18 cellular contexts compared by ENCODE assay signal in genomic region chr11:16880184-16880583, GRCh38.
DNase-seq lines count a peak whose midpoint lies in the region; ATAC-seq and TF ChIP-seq lines count a peak whose summit lies in the region.
"Had no signal": no experiment of that assay in that cellular context is flagged by ENCODE, and none has a peak within 500 bp of the region (broad histone marks: within the 10 kb centered on the region; RNA-seq: fewer than 3 reads in every experiment).

No MANE protein-coding gene starts in this region.

- peak overlapping the region; percentile 60 for H3K18ac ChIP-seq in trophoblast cell (ENCODE audit: low read length)

- H3K4me1 ChIP-seq in body of pancreas, result peaks cover 41% of the 10 kb centered on the region
- peaks cover 29 to 42% of the 10 kb centered on the region in 2 experiments for H3K4me1 ChIP-seq in trophoblast cell (ENCODE audit: control insufficient read depth in 1 of 2, insufficient read depth in 2 of 2, low read length in 2 of 2)
- no peaks in the 10 kb centered on the region for H3K4me1 ChIP-seq in uterus
- H3K4me1 ChIP-seq: BE2C, HAP-1, SJSA1 had no signal

- no peak overlapping the region for H3K4me2 ChIP-seq in trophoblast cell (ENCODE audit: low read length)

- H2BK5ac ChIP-seq in trophoblast cell (ENCODE audit: low read depth, low read length, poor library complexity), result no peak overlapping the region

- ATAC-seq in body of pancreas (peak; percentile 45), left cardiac atrium (peak; percentile 32 to 38)
- no peak for ATAC-seq in stimulated activated naive B cell treated with anti-CD40 and anti-IgM and Interleukin-4, amounts not matched to agents 10 μg/mL and 1 μg/mL and 100 μg/mL, for 72 hours (replicated peaks)

- 14 to 31% methylated on average over 3 of the region's 3 CpGs for WGBS in body of pancreas, 2 donors
- no CpG with 5 or more reads among the region's 3 CpGs for WGBS in trophoblast cell (ENCODE audit: extremely low coverage, insufficient coverage, insufficient read length)

- H3K23ac ChIP-seq in trophoblast cell (ENCODE audit: low read length), result no peak overlapping the region

- peak overlapping the region; percentile 69 for H2BK12ac ChIP-seq in trophoblast cell (ENCODE audit: low read length)

- H4K8ac ChIP-seq in trophoblast cell (ENCODE audit: low read depth, low read length), result peak overlapping the region; percentile 41

- H4K12ac ChIP-seq in trophoblast cell (ENCODE audit: low read depth, low read length), result no peak overlapping the region

- H3K9ac ChIP-seq in trophoblast cell (ENCODE audit: low read length), result no peak overlapping the region

- H4K91ac ChIP-seq in trophoblast cell (ENCODE audit: low read depth, low read length), result peak overlapping the region; percentile 39

- H3K79me1 ChIP-seq in trophoblast cell (ENCODE audit: low read length), result peaks cover 38% of the 10 kb centered on the region

- peak overlapping the region; percentile 38 for H2BK120ac ChIP-seq in trophoblast cell (ENCODE audit: insufficient read depth, low read length, poor library complexity)

- peak overlapping the region; percentile 32 for H3K4ac ChIP-seq in trophoblast cell (ENCODE audit: low read depth, low read length)

- H3K27me3 ChIP-seq in body of pancreas, result no peaks in the 10 kb centered on the region
- H3K27me3 ChIP-seq in trophoblast cell (ENCODE audit: insufficient read depth, low read length), result no peaks in the 10 kb centered on the region
- H3K27me3 ChIP-seq in uterus, result no peaks in the 10 kb centered on the region
- H3K27me3 ChIP-seq: BE2C had no signal

- H3K27ac Mint-ChIP-seq in stimulated activated naive B cell treated with anti-CD40 and anti-IgM and Interleukin-4, amounts not matched to agents 10 μg/mL and 1 μg/mL and 100 μg/mL, for 72 hours, result no peak overlapping the region
- H3K27ac Mint-ChIP-seq: CD4-positive, alpha-beta memory T cell had no signal

- H3K9me3 ChIP-seq in body of pancreas, result no peaks in the 10 kb centered on the region
- H3K9me3 ChIP-seq in trophoblast cell (ENCODE audit: insufficient read depth, low read depth, low read length), result no peaks in the 10 kb centered on the region
- H3K9me3 ChIP-seq in uterus, result no peaks in the 10 kb centered on the region
- H3K9me3 ChIP-seq: BE2C, HAP-1, SJSA1 had no signal

- H3K4me3 ChIP-seq in body of pancreas, result no peak overlapping the region
- no peak overlapping the region for H3K4me3 ChIP-seq in trophoblast cell (ENCODE audit: low read depth, low read length)
- no peak overlapping the region for H3K4me3 ChIP-seq in uterus
- H3K4me3 ChIP-seq: HAP-1, SJSA1 had no signal

- peaks cover 5% of the 10 kb centered on the region for H3K79me2 ChIP-seq in trophoblast cell (ENCODE audit: control insufficient read depth, insufficient read depth, low read length, poor library complexity)

- TF ChIP-seq POLR2A in body of pancreas (IDR thresholded peaks at IDR 0.05), result no peak
- no peak for TF ChIP-seq POLR2A in uterus (IDR thresholded peaks at IDR 0.05)

- H3K4me1 Mint-ChIP-seq in stimulated activated naive B cell treated with anti-CD40 and anti-IgM and Interleukin-4, amounts not matched to agents 10 μg/mL and 1 μg/mL and 100 μg/mL, for 72 hours, result peaks cover 5 to 21% of the 10 kb centered on the region in 2 donors
- H3K4me1 Mint-ChIP-seq: CD4-positive, alpha-beta memory T cell had no signal

- peak overlapping the region; percentile 57 for H2AK5ac ChIP-seq in trophoblast cell (ENCODE audit: low read length)

- intact Hi-C loops in body of pancreas (cut with DNase I), result no loop called here
- intact Hi-C loops in left cardiac atrium (cut with DNase I), result no loop called here
- intact Hi-C loops in uterus (cut with DNase I; ENCODE audit: low total_unique reads), result no loop called here

- H3K27ac ChIP-seq in body of pancreas, result peak overlapping the region in 2 of 4 donors; percentile 11 to 46
- no peak overlapping the region for H3K27ac ChIP-seq in trophoblast cell (ENCODE audit: low read depth, low read length)
- H3K27ac ChIP-seq in uterus, result no peak overlapping the region
- H3K27ac ChIP-seq: HL-60, SJSA1 had no signal

- H3K9me3 Mint-ChIP-seq in stimulated activated naive B cell treated with anti-CD40 and anti-IgM and Interleukin-4, amounts not matched to agents 10 μg/mL and 1 μg/mL and 100 μg/mL, for 72 hours, result no peaks in the 10 kb centered on the region
- H3K9me3 Mint-ChIP-seq: CD4-positive, alpha-beta memory T cell had no signal

- in situ Hi-C loops in ACHN (cut with HindIII; ENCODE audit: low pct_ligation_motif_present, low pct_unique_long_range_greater_than_20kb, low sequenced_read_pairs), result no loop called here

- no peak overlapping the region for H2AFZ ChIP-seq in trophoblast cell (ENCODE audit: insufficient read depth, low read length, poor library complexity)

- peaks cover 15 to 18% of the 10 kb centered on the region in 2 donors for H3K36me3 Mint-ChIP-seq in stimulated activated naive B cell treated with anti-CD40 and anti-IgM and Interleukin-4, amounts not matched to agents 10 μg/mL and 1 μg/mL and 100 μg/mL, for 72 hours
- H3K36me3 Mint-ChIP-seq: CD4-positive, alpha-beta memory T cell had no signal

- TF ChIP-seq CTCF in body of pancreas (IDR thresholded peaks at IDR 0.05), result no peak
- TF ChIP-seq CTCF in uterus (IDR thresholded peaks at IDR 0.05), result no peak

- DNase-seq in body of pancreas (no peak), left cardiac atrium (no peak), trophoblast cell (no peak), uterus (no peak), AML-193 (lab: John Stamatoyannopoulos, UW) (no peak), ACHN (no peak)
- DNase-seq in stimulated activated naive B cell treated with anti-CD40 and anti-IgM and Interleukin-4, amounts not matched to agents 10 μg/mL and 1 μg/mL and 100 μg/mL, for 72 hours, result no peak
- DNase-seq: BE2C; CD4-positive, alpha-beta memory T cell; MV-4-11; NCI-H1417 treated with DMSO at 0.1 percent for 48 hours; NCI-H1930; NCI-H69; OCI-M1; RPMI8226 had no signal

- H3K27me3 Mint-ChIP-seq in stimulated activated naive B cell treated with anti-CD40 and anti-IgM and Interleukin-4, amounts not matched to agents 10 μg/mL and 1 μg/mL and 100 μg/mL, for 72 hours, result no peaks in the 10 kb centered on the region

- H3K14ac ChIP-seq in trophoblast cell (ENCODE audit: low read length), result no peak overlapping the region

- no peak overlapping the region for H3K4me3 Mint-ChIP-seq in stimulated activated naive B cell treated with anti-CD40 and anti-IgM and Interleukin-4, amounts not matched to agents 10 μg/mL and 1 μg/mL and 100 μg/mL, for 72 hours
- H3K4me3 Mint-ChIP-seq: CD4-positive, alpha-beta memory T cell had no signal

- no peaks in the 10 kb centered on the region for H3K36me3 ChIP-seq in body of pancreas (replicated peaks in 1 of 2; ENCODE audit: insufficient read depth in 1 of 2, low read depth in 2 of 2)
- no peaks in the 10 kb centered on the region for H3K36me3 ChIP-seq in trophoblast cell (ENCODE audit: control insufficient read depth in 1 of 2, insufficient read depth in 2 of 2, low read length in 2 of 2)
- no peaks in the 10 kb centered on the region for H3K36me3 ChIP-seq in uterus
- H3K36me3 ChIP-seq: BE2C, HAP-1, SJSA1 had no signal

Comparison
In these comparisons a context has a peak if more than half of its experiments do, and no peak if none do; other contexts are left out.
1. ATAC-seq: peak in body of pancreas (single experiment) and left cardiac atrium (2 of 2); none in stimulated activated naive B cell treated with anti-CD40 and anti-IgM and Interleukin-4, amounts not matched to agents 10 μg/mL and 1 μg/mL and 100 μg/mL, for 72 hours (0 of 2).